Comparison of ENCODE assay signal across 10 cellular contexts in the genomic region with DNA sequence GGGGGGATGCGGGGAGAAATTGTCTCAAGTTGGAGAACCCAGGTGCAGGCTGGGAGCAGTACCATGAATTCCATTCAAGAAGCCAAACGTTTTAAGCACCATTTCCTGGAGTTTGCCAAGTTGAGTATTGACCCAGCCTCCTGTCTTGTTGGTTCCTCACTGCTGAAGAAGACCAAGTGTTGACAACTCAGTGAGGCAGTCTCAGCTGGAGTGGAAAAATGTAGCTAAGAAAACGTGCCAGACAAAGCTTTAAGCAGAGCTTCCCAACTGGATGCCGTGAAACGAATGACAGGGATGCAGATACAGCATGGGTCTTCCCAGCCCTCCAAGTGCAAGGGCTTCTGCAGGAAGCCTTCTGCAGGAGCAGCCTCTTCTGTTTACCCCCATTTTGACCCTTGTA. TPM values are rescaled to one million over a fixed set of nuclear protein-coding genes. Genes with fewer than 3 reads are reported as not detected.
A peak's percentile ranks its signal among the peaks of the same experiment; 100 is the strongest.
DNase-seq lines count a peak whose midpoint lies in the region; ATAC-seq, FAIRE-seq and TF ChIP-seq lines count a peak whose summit lies in the region.
"Had no signal": no experiment of that assay in that cellular context is flagged by ENCODE, and none has a peak within 500 bp of the region (broad histone marks: within the 10 kb centered on the region; RNA-seq: fewer than 3 reads in every experiment).

No MANE protein-coding gene starts in this region.

- no peaks in the 10 kb centered on the region for H3K27me3 Mint-ChIP-seq in Caco-2 (ENCODE audit: insufficient read depth, unreplicated experiment)

- no peaks in the 10 kb centered on the region for H3K27me3 ChIP-seq in Caco-2 (replicated peaks; ENCODE audit: control insufficient read depth, insufficient read depth, low read length)
- no peaks in the 10 kb centered on the region for H3K27me3 ChIP-seq in esophagus muscularis mucosa
- H3K27me3 ChIP-seq in psoas muscle (ENCODE audit: insufficient read depth in 3 of 3, low read length in 2 of 3): no peaks in the 10 kb centered on the region

- POLR2A ChIA-PET in Caco-2 (lab: Charles Lee): no interaction called here

- H3K9me3 ChIP-seq in Caco-2 (no peaks in the 10 kb centered on the region), esophagus muscularis mucosa (no peaks in the 10 kb centered on the region), psoas muscle (no peaks in the 10 kb centered on the region)

- no peaks in the 10 kb centered on the region for H3K36me3 ChIP-seq in Caco-2 (ENCODE audit: control insufficient read depth, insufficient read depth, low read length)
- no peaks in the 10 kb centered on the region for H3K36me3 ChIP-seq in esophagus muscularis mucosa
- no peaks in the 10 kb centered on the region for H3K36me3 ChIP-seq in psoas muscle (ENCODE audit: insufficient read depth in 1 of 2, low read depth in 1 of 2)

- CTCF ChIA-PET in Caco-2 (lab: Charles Lee): no interaction called here

- no peak for TF ChIP-seq CTCF in Caco-2 (IDR thresholded peaks at IDR 0.05; ENCODE audit: insufficient read depth in 1 of 2, low read depth in 1 of 2, low read length in 1 of 2, severe bottlenecking in 1 of 2, unreplicated experiment in 1 of 2)
- TF ChIP-seq CTCF in esophagus muscularis mucosa (IDR thresholded peaks at IDR 0.05): no peak
- no peak for TF ChIP-seq CTCF in psoas muscle (IDR thresholded peaks at IDR 0.05)

- peaks cover 6% of the 10 kb centered on the region for H3K4me1 Mint-ChIP-seq in Caco-2 (ENCODE audit: low read depth, unreplicated experiment)

- TSS peak; percentile 62 for BruUV-seq in Caco-2 (replicated peaks; lab: Mats Ljungman, UMichigan)

- H3K4me3 Mint-ChIP-seq in Caco-2 (ENCODE audit: unreplicated experiment): peak overlapping the region; percentile 2

- H3K36me3 Mint-ChIP-seq in Caco-2 (ENCODE audit: insufficient read depth, unreplicated experiment): peaks cover 6% of the 10 kb centered on the region

- H3K4me1 ChIP-seq in Caco-2: no peaks in the 10 kb centered on the region
- peaks cover 20 to 44% (median 40%) of the 10 kb centered on the region in 4 donors for H3K4me1 ChIP-seq in esophagus muscularis mucosa
- peaks cover 31% of the 10 kb centered on the region for H3K4me1 ChIP-seq in psoas muscle

- ATAC-seq in psoas muscle: no peak

- TF ChIP-seq EP300 in esophagus muscularis mucosa (IDR thresholded peaks at IDR 0.05): no peak

- H3K27ac Mint-ChIP-seq in Caco-2 (ENCODE audit: unreplicated experiment): no peak overlapping the region

- 50% methylated on average over 5 of the region's 5 CpGs for WGBS in esophagus muscularis mucosa
- WGBS in psoas muscle, 3 donors: 29 to 44% (median 37%) methylated on average over 5 of the region's 5 CpGs

- H3K4me3 ChIP-seq in Caco-2 (ENCODE audit: low read depth, low read length) (no peak overlapping the region), esophagus muscularis mucosa (peak overlapping the region in 1 of 4 donors; percentile 82), psoas muscle (peak overlapping the region; percentile 88)

- H3K27ac ChIP-seq in esophagus muscularis mucosa (replicated peaks in 1 of 4): peak overlapping the region; percentile 95 to 98 (median 97)
- peak overlapping the region; percentile 90 for H3K27ac ChIP-seq in psoas muscle
- H3K27ac ChIP-seq in caudate nucleus (ENCODE audit: low read depth, low read length): no peak overlapping the region

- DNase-seq in Caco-2 (no peak), NCI-H446 treated with DMSO at 0.1 percent for 48 hours (lab: John Stamatoyannopoulos, UW) (peak; percentile 15), esophagus muscularis mucosa (ENCODE audit: extremely low spot score) (no peak), psoas muscle (no peak), caudate nucleus (lab: John Stamatoyannopoulos, UW) (no peak), NCI-H2081 treated with DMSO at 0.1 percent for 48 hours (lab: John Stamatoyannopoulos, UW) (no peak), urothelium cell line (ENCODE audit: low spot score) (no peak)
- no peak for DNase-seq in activated CD8-positive, alpha-beta memory T cell treated with anti-CD3 and anti-CD28 coated beads, Interleukin-2, amount 50 U/mL, for 48 hours
- DNase-seq: DND-41, NCI-H1436 had no signal

- intact Hi-C loops in Caco-2 (cut with micrococcal nuclease; ENCODE audit: unreplicated experiment) (no loop called here), esophagus muscularis mucosa (cut with DNase I) (no loop called here), psoas muscle (cut with DNase I) (no loop called here)

- H3K9me3 Mint-ChIP-seq in Caco-2 (ENCODE audit: unreplicated experiment): no peaks in the 10 kb centered on the region

- no peak for FAIRE-seq in urothelium cell line (lab: Jason Lieb, UNC)

- no peak for TF ChIP-seq POLR2A in esophagus muscularis mucosa (IDR thresholded peaks at IDR 0.05; ENCODE audit: low read depth)

RNA-seq across cellular contexts. Expression of gene INPP1, which starts 0.8 kb away (rescaled TPM):
- total RNA-seq in Caco-2 (2022) (23.2 TPM in 2 replicates), esophagus muscularis mucosa (10 to 100 TPM; 17.1 to 23.6 (median 21.0) TPM), psoas muscle (10 to 100 TPM; 11.9 to 28.4 (median 16.5) TPM)
- polyA plus RNA-seq in psoas muscle: 10 to 100 TPM; 16.0 to 24.8 (median 18.0) TPM

RNA-seq across cellular contexts. Expression of gene HIBCH, which starts 23.0 kb away (rescaled TPM):
- total RNA-seq in Caco-2 (2022): 32.0 and 34.4 TPM in 2 replicates
- 10 to 100 TPM; 12.3 to 20.2 (median 15.5) TPM for total RNA-seq in esophagus muscularis mucosa
- 10 to 100 TPM; 17.8 to 39.0 (median 28.4) TPM for total RNA-seq in psoas muscle
- 10 to 100 TPM; 17.3 to 22.3 (median 20.0) TPM for polyA plus RNA-seq in psoas muscle
